In the genomic region with DNA sequence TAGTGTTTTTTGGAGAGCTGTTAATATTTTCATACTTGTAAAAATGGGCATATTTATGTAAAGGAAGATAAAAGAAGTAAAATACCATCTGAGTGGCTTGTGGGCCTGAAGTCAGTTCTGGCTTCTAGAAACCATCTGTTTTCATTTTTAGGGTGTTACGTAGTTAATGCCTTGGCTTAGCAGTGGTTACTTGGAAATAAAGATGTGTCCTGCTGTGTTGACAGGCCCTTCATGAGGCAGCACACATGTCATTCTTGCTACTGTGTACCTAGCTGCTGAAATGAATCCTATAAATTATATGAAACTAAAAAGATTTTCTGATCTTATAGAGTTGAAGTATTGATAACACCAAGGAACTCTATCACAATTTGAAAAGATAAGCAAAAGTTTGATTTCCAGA, we compare ENCODE assay signal across 19 cellular contexts. TPM values are rescaled to one million over a fixed set of nuclear protein-coding genes. Genes with fewer than 3 reads are reported as not detected.
DNase-seq lines count a peak whose midpoint lies in the region; ATAC-seq and TF ChIP-seq lines count a peak whose summit lies in the region.
"Had no signal": no experiment of that assay in that cellular context is flagged by ENCODE, and none has a peak within 500 bp of the region (broad histone marks: within the 10 kb centered on the region; RNA-seq: fewer than 3 reads in every experiment).

No MANE protein-coding gene starts in this region.

- TF ChIP-seq CTCF in AG09309 (IDR thresholded peaks at IDR 0.05; ENCODE audit: control insufficient read depth, insufficient read depth, low read depth, low read length, missing control alignments) (no peak), left ventricle myocardium inferior (IDR thresholded peaks at IDR 0.05; ENCODE audit: borderline replicate concordance) (no peak)

- H3K4me1 ChIP-seq in left ventricle myocardium inferior: peaks cover 56% of the 10 kb centered on the region

- DNase-seq in AG09309 (ENCODE audit: low read depth): peak; percentile 38
- DNase-seq in GM04504 (ENCODE audit: low read depth): peak; percentile 45
- DNase-seq in cerebellar cortex (ENCODE audit: low spot score): peak; percentile 77
- no peak for DNase-seq in left ventricle myocardium inferior
- no peak for DNase-seq in NCI-H1092 treated with DMSO at 0.1 percent for 48 hours (lab: John Stamatoyannopoulos, UW)
- DNase-seq in NCI-H1417 treated with DMSO at 0.1 percent for 48 hours (lab: John Stamatoyannopoulos, UW): no peak
- DNase-seq: activated CD4-positive, alpha-beta T cell treated with anti-CD3 and anti-CD28 coated beads, Interleukin-2, amount 10 ng/mL, durations not matched to agents 24 days and 14 days; activated gamma-delta T cell; adrenal gland; COR-L47; NCI-H1417; NCI-H2171; NCI-H524 treated with DMSO at 0.1 percent for 48 hours; stimulated activated CD4-positive, alpha-beta T cell treated with anti-CD3 and anti-CD28 coated beads, Interleukin-2, amount 100 ng/mL, for 48 hours; stomach; upper lobe of left lung had no signal

- no peak overlapping the region for H3K4me3 ChIP-seq in AG09309 (ENCODE audit: control insufficient read depth, low read depth, low read length)
- no peak overlapping the region for H3K4me3 ChIP-seq in left ventricle myocardium inferior
- H3K4me3 ChIP-seq: adrenal gland, smooth muscle cell, stomach, upper lobe of left lung had no signal

- H3K9me3 ChIP-seq in left ventricle myocardium inferior (replicated peaks): no peaks in the 10 kb centered on the region
- H3K9me3 ChIP-seq: adrenal gland, stomach, upper lobe of left lung had no signal

- H3K27ac ChIP-seq in left ventricle myocardium inferior (replicated peaks): peak overlapping the region; percentile 28
- H3K27ac ChIP-seq: adrenal gland, stomach, upper lobe of left lung had no signal

- no peaks in the 10 kb centered on the region for H3K27me3 ChIP-seq in left ventricle myocardium inferior (ENCODE audit: low read depth)
- H3K27me3 ChIP-seq: adrenal gland, stomach, upper lobe of left lung had no signal

- ATAC-seq in HG03139 (IDR thresholded peaks at IDR 0.05; ENCODE audit: unreplicated experiment) (no peak), HG02763 (IDR thresholded peaks at IDR 0.05; ENCODE audit: unreplicated experiment) (no peak)

- intact Hi-C loops in left ventricle myocardium inferior (cut with micrococcal nuclease): no loop called here

- H3K36me3 ChIP-seq in left ventricle myocardium inferior: peaks cover 46% of the 10 kb centered on the region

RNA-seq across cellular contexts. Expression of a gene that starts 16.0 kb away (rescaled TPM):
- total RNA-seq in left ventricle myocardium inferior: 106 TPM

RNA-seq across cellular contexts. Expression of a gene that starts 31.1 kb away (rescaled TPM):
- total RNA-seq in left ventricle myocardium inferior: 30.5 TPM

RNA-seq across cellular contexts. Expression of a gene that starts 44.8 kb away (rescaled TPM):
- 74.2 TPM for total RNA-seq in left ventricle myocardium inferior

RNA-seq across cellular contexts. Expression of a gene that starts 47.7 kb away (rescaled TPM):
- 156 TPM for total RNA-seq in left ventricle myocardium inferior

Comparison
In these comparisons a context has a peak if more than half of its experiments do, and no peak if none do; other contexts are left out.
1. DNase-seq: peak in AG09309 (single experiment), GM04504 (single experiment) and cerebellar cortex (single experiment); none in left ventricle myocardium inferior (single experiment), NCI-H1092 treated with DMSO at 0.1 percent for 48 hours (single experiment) and NCI-H1417 treated with DMSO at 0.1 percent for 48 hours (single experiment).